In the genomic region with DNA sequence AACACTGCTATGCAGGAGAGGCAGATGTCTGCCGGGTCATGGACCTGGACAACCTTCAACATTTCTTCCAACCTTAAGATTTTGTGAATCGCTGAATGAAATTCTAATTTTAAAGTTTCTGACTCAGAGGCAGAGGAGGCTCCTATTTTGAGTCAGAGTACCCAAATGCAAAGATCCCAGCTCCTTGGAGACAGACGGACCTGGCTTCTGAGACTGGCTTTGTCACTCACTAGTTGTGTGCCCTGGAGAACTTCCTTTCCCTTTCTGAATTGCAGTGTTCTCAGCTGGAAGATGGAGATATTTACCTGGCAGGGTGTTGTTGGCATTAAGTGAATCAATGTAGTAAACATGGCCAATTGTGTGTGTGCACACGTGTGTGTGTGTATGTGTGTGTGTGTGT, we compare ENCODE assay signal across 13 cellular contexts. TPM values are rescaled to one million over a fixed set of nuclear protein-coding genes. Genes with fewer than 3 reads are reported as not detected.
DNase-seq lines count a peak whose midpoint lies in the region; ATAC-seq and TF ChIP-seq lines count a peak whose summit lies in the region.
"Had no signal": no experiment of that assay in that cellular context is flagged by ENCODE, and none has a peak within 500 bp of the region (broad histone marks: within the 10 kb centered on the region; RNA-seq: fewer than 3 reads in every experiment).

No MANE protein-coding gene starts in this region.

- H3K36me3 ChIP-seq in esophagus squamous epithelium (no peaks in the 10 kb centered on the region), tibial artery (no peaks in the 10 kb centered on the region)

- H3K4me3 ChIP-seq in esophagus squamous epithelium (no peak overlapping the region), tibial artery (no peak overlapping the region)

- peaks cover 13% of the 10 kb centered on the region for H3K27me3 Mint-ChIP-seq in activated CD4-positive, alpha-beta memory T cell treated with anti-CD3 and anti-CD28 coated beads, Interleukin-2, amount 10 ng/mL, durations not matched to agents 7 days and 5 days
- H3K27me3 Mint-ChIP-seq: CD4-positive, alpha-beta T cell had no signal

- H3K4me1 ChIP-seq in esophagus squamous epithelium (peaks cover 29 to 56% (median 30%) of the 10 kb centered on the region in 3 donors), tibial artery (peaks cover 0 to 42% (median 29%) of the 10 kb centered on the region in 4 donors)

- POLR2A ChIA-PET in activated CD4-positive, alpha-beta memory T cell treated with anti-CD3 and anti-CD28 coated beads, Interleukin-2, amount 10 ng/mL, durations not matched to agents 7 days and 5 days (lab: Charles Lee) = interaction anchor here (1.1 to 13.6 kb wide), 15 partner anchors 8 to 508 kb away, joined by 3 to 322 read pairs (median 13); partner anchors contain the start of genes IER5, MR1 and STX6

- peak overlapping the region; percentile 69 for H3K27ac Mint-ChIP-seq in activated CD4-positive, alpha-beta memory T cell treated with anti-CD3 and anti-CD28 coated beads, Interleukin-2, amount 10 ng/mL, durations not matched to agents 7 days and 5 days
- H3K27ac Mint-ChIP-seq: CD4-positive, alpha-beta T cell had no signal

- no peak for ATAC-seq in GM21381 (IDR thresholded peaks at IDR 0.05; ENCODE audit: unreplicated experiment)
- ATAC-seq: sciatic nerve had no signal

- no peaks in the 10 kb centered on the region for H3K9me3 ChIP-seq in esophagus squamous epithelium
- H3K9me3 ChIP-seq in tibial artery = no peaks in the 10 kb centered on the region

- intact Hi-C loops in esophagus squamous epithelium (cut with DNase I) (loop anchor here (5.0 kb wide), 2 partner anchors 53 to 103 kb away; partner anchors contain the start of gene IER5), tibial artery (cut with DNase I; ENCODE audit: low total_unique reads) (loop anchor here (5.0 kb wide), 2 partner anchors 53 to 103 kb away; partner anchors contain the start of gene IER5)

- 63 to 73% methylated on average over 4 of the region's 4 CpGs for WGBS in esophagus squamous epithelium, 2 donors

- H3K27ac ChIP-seq in esophagus squamous epithelium (peak overlapping the region in 3 of 4 donors; percentile 31 to 52 (median 34)), tibial artery (peak overlapping the region; percentile 48 to 49)

- DNase-seq in stimulated activated CD4-positive, alpha-beta T cell treated with anti-CD3 and anti-CD28 coated beads, Interleukin-1b, Interleukin-23, amount 100 ng/mL, for 48 hours = peak; percentile 63
- DNase-seq in stimulated activated CD4-positive, alpha-beta T cell treated with anti-CD3 and anti-CD28 coated beads, Interleukin-4, amount 100 ng/mL, for 1 hour = no peak
- no peak for DNase-seq in activated CD4-positive, alpha-beta memory T cell treated with anti-CD3 and anti-CD28 coated beads, Interleukin-2, amount 10 ng/mL, durations not matched to agents 7 days and 5 days
- DNase-seq in esophagus squamous epithelium (lab: John Stamatoyannopoulos, UW) = no peak
- DNase-seq in tibial artery = no peak
- DNase-seq in UCSD-AML1 (lab: John Stamatoyannopoulos, UW; ENCODE audit: unreplicated experiment) = no peak
- no peak for DNase-seq in activated effector memory CD4-positive, alpha-beta T cell treated with anti-CD3 and anti-CD28 coated beads, Interleukin-2, amount 50 U/mL, for 16 hours
- DNase-seq: activated CD8-positive, alpha-beta memory T cell treated with anti-CD3 and anti-CD28 coated beads, Interleukin-2, amount 50 U/mL, for 4 hours; CD4-positive, alpha-beta T cell; central memory CD4-positive, alpha-beta T cell; NCI-H1417 treated with DMSO at 0.1 percent for 48 hours had no signal

- no peak overlapping the region for H3K4me3 Mint-ChIP-seq in activated CD4-positive, alpha-beta memory T cell treated with anti-CD3 and anti-CD28 coated beads, Interleukin-2, amount 10 ng/mL, durations not matched to agents 7 days and 5 days
- H3K4me3 Mint-ChIP-seq: CD4-positive, alpha-beta T cell had no signal

- H3K9me3 Mint-ChIP-seq in activated CD4-positive, alpha-beta memory T cell treated with anti-CD3 and anti-CD28 coated beads, Interleukin-2, amount 10 ng/mL, durations not matched to agents 7 days and 5 days = no peaks in the 10 kb centered on the region
- H3K9me3 Mint-ChIP-seq: CD4-positive, alpha-beta T cell had no signal

- H3K36me3 Mint-ChIP-seq in activated CD4-positive, alpha-beta memory T cell treated with anti-CD3 and anti-CD28 coated beads, Interleukin-2, amount 10 ng/mL, durations not matched to agents 7 days and 5 days (ENCODE audit: low read depth) = no peaks in the 10 kb centered on the region

- H3K4me1 Mint-ChIP-seq in activated CD4-positive, alpha-beta memory T cell treated with anti-CD3 and anti-CD28 coated beads, Interleukin-2, amount 10 ng/mL, durations not matched to agents 7 days and 5 days = peaks cover 76% of the 10 kb centered on the region

- TF ChIP-seq POLR2A in esophagus squamous epithelium (IDR thresholded peaks at IDR 0.05) = no peak

- CTCF ChIA-PET in activated CD4-positive, alpha-beta memory T cell treated with anti-CD3 and anti-CD28 coated beads, Interleukin-2, amount 10 ng/mL, durations not matched to agents 7 days and 5 days (lab: Charles Lee) = interaction anchor here (1.9 to 8.1 kb wide), 14 partner anchors 8 to 278 kb away, joined by 6 to 149 read pairs (median 28); partner anchors contain the start of genes IER5, MR1 and STX6

- H3K27me3 ChIP-seq in esophagus squamous epithelium (no peaks in the 10 kb centered on the region), tibial artery (no peaks in the 10 kb centered on the region)

- no peak for TF ChIP-seq CTCF in esophagus squamous epithelium (IDR thresholded peaks at IDR 0.05)
- no peak for TF ChIP-seq CTCF in tibial artery (IDR thresholded peaks at IDR 0.05)

RNA-seq across cellular contexts. Expression of gene IER5, which starts 51.9 kb away (rescaled TPM):
- 10 to 100 TPM; 41.6 to 43.9 TPM for total RNA-seq in activated CD4-positive, alpha-beta memory T cell treated with anti-CD3 and anti-CD28 coated beads, Interleukin-2, amount 10 ng/mL, durations not matched to agents 7 days and 5 days
- 10 to 100 TPM; 21.6 to 40.6 (median 26.5) TPM for total RNA-seq in esophagus squamous epithelium
